In genomic region chr9:89658401-89658800, GRCh38 we compare ENCODE assay signal across 22 cellular contexts. TPM values are rescaled to one million over a fixed set of nuclear protein-coding genes. Genes with fewer than 3 reads are reported as not detected.
DNase-seq lines count a peak whose midpoint lies in the region; ATAC-seq and TF ChIP-seq lines count a peak whose summit lies in the region.
"Had no signal": no experiment of that assay in that cellular context is flagged by ENCODE, and none has a peak within 500 bp of the region (broad histone marks: within the 10 kb centered on the region; RNA-seq: fewer than 3 reads in every experiment).

No MANE protein-coding gene starts in this region.

- no peak overlapping the region for H2AK9ac ChIP-seq in IMR-90 (replicated peaks; ENCODE audit: low read depth, low read length, poor library complexity)

- H2BK120ac ChIP-seq in IMR-90 (ENCODE audit: low read depth, low read length): no peak overlapping the region
- H2BK120ac ChIP-seq in mesendoderm (ENCODE audit: low read depth, low read length): no peak overlapping the region

- no peak overlapping the region for H3K9ac ChIP-seq in IMR-90 (ENCODE audit: low read depth, low read length)
- no peak overlapping the region for H3K9ac ChIP-seq in mesendoderm (ENCODE audit: low read length)

- no peak overlapping the region for H3K18ac ChIP-seq in IMR-90 (ENCODE audit: low read depth, low read length)
- H3K18ac ChIP-seq in mesendoderm (ENCODE audit: low read length): no peak overlapping the region

- H3K27ac ChIP-seq in IMR-90 (ENCODE audit: insufficient read depth, low read length) (no peak overlapping the region), mesendoderm (ENCODE audit: low read depth, low read length) (no peak overlapping the region), sigmoid colon (no peak overlapping the region)
- H3K27ac ChIP-seq: PC-9 had no signal

- H4K5ac ChIP-seq in IMR-90 (ENCODE audit: low read depth, low read length) (no peak overlapping the region), mesendoderm (ENCODE audit: low read length) (no peak overlapping the region)

- no peaks in the 10 kb centered on the region for H3K79me1 ChIP-seq in IMR-90 (ENCODE audit: low read depth in 1 of 2, low read length in 2 of 2)
- H3K79me1 ChIP-seq in mesendoderm (ENCODE audit: low read length): no peaks in the 10 kb centered on the region

- H2BK5ac ChIP-seq in IMR-90 (ENCODE audit: low read depth, low read length, poor library complexity, severe bottlenecking) (no peak overlapping the region), mesendoderm (ENCODE audit: low read length) (no peak overlapping the region)

- H2BK15ac ChIP-seq in IMR-90 (ENCODE audit: low read depth, low read length) (no peak overlapping the region), mesendoderm (replicated peaks; ENCODE audit: low read depth) (no peak overlapping the region)

- H3K27me3 ChIP-seq in IMR-90 (ENCODE audit: control insufficient read depth, insufficient read depth, low read length): peaks cover 5% of the 10 kb centered on the region; the same call in 1 of the 2 replicates
- no peaks in the 10 kb centered on the region for H3K27me3 ChIP-seq in mesendoderm (ENCODE audit: insufficient read depth, low read length, poor library complexity)
- no peaks in the 10 kb centered on the region for H3K27me3 ChIP-seq in sigmoid colon

- CTCF ChIA-PET in IMR-90 (lab: Yijun Ruan, JAX): no interaction called here

- H3K36me3 ChIP-seq in IMR-90 (ENCODE audit: control insufficient read depth, insufficient read depth, low read length) (no peaks in the 10 kb centered on the region), mesendoderm (ENCODE audit: control insufficient read depth, insufficient read depth, low read length) (no peaks in the 10 kb centered on the region), sigmoid colon (no peaks in the 10 kb centered on the region)

- H3K9me3 ChIP-seq in IMR-90 (ENCODE audit: control insufficient read depth, insufficient read depth, low read length) (no peaks in the 10 kb centered on the region), sigmoid colon (no peaks in the 10 kb centered on the region)

- H3K23ac ChIP-seq in IMR-90 (ENCODE audit: low read depth, low read length) (no peak overlapping the region), mesendoderm (ENCODE audit: low read length) (peak overlapping the region; percentile 52)

- dilution Hi-C loops in IMR-90 (cut with HindIII; ENCODE audit: low sequenced_read_pairs, unreplicated experiment): no loop called here

- DNase-seq in NCI-H1092 treated with DMSO at 0.1 percent for 48 hours (lab: John Stamatoyannopoulos, UW) (peak; percentile 27), NCI-H1092 (lab: John Stamatoyannopoulos, UW) (no peak), IMR-90 (no peak), mesendoderm (no peak), sigmoid colon (peak; percentile 69), NCI-H510A (lab: John Stamatoyannopoulos, UW) (no peak), DMS114 treated with DMSO at 0.1 percent for 48 hours (lab: John Stamatoyannopoulos, UW; ENCODE audit: unreplicated experiment) (no peak)
- DNase-seq: 8988T; CD8-positive, alpha-beta T cell; DMS53; EL; GF-D8; Kasumi-1; NCI-H1048; NCI-H146; NCI-H2029; NCI-H2227 treated with DMSO at 0.1 percent for 48 hours; NCI-H510A treated with DMSO at 0.1 percent for 48 hours; NCI-H774; PC-9; SHP77 had no signal

- TF ChIP-seq POLR2A in IMR-90 (IDR thresholded peaks at IDR 0.05; ENCODE audit: low read depth, low read length) (no peak), sigmoid colon (IDR thresholded peaks at IDR 0.05) (no peak)

- no peak for TF ChIP-seq EP300 in sigmoid colon (IDR thresholded peaks at IDR 0.05)

- H3K4me3 ChIP-seq in IMR-90 (ENCODE audit: insufficient read depth, low read depth, low read length) (no peak overlapping the region), mesendoderm (ENCODE audit: low read length) (no peak overlapping the region), sigmoid colon (no peak overlapping the region)
- H3K4me3 ChIP-seq: PC-9 had no signal

- no peaks in the 10 kb centered on the region for H3K9me1 ChIP-seq in IMR-90 (ENCODE audit: insufficient read depth, low read length)

- H2AK5ac ChIP-seq in IMR-90 (ENCODE audit: low read depth, low read length): no peak overlapping the region
- H2AK5ac ChIP-seq in mesendoderm (ENCODE audit: low read length): no peak overlapping the region

- ATAC-seq in IMR-90 (ENCODE audit: low read depth): no peak
- ATAC-seq: CD8-positive, alpha-beta T cell had no signal

- H3K56ac ChIP-seq in IMR-90 (ENCODE audit: extremely low read depth, insufficient read depth, low read length) (no peak overlapping the region), mesendoderm (ENCODE audit: low read length) (no peak overlapping the region)

- no peaks in the 10 kb centered on the region; the same call in 1 of the 2 replicates for H3K4me1 ChIP-seq in IMR-90 (ENCODE audit: control insufficient read depth, insufficient read depth, low read length)
- peaks cover 3% of the 10 kb centered on the region for H3K4me1 ChIP-seq in mesendoderm (ENCODE audit: control insufficient read depth, low read depth, low read length)
- H3K4me1 ChIP-seq in sigmoid colon: peaks cover 0 to 30% (median 22%) of the 10 kb centered on the region in 4 donors

- no peaks in the 10 kb centered on the region for H4K20me1 ChIP-seq in IMR-90 (ENCODE audit: insufficient read depth, low read length)

- intact Hi-C loops in IMR-90 (cut with micrococcal nuclease): no loop called here
- intact Hi-C loops in sigmoid colon (cut with DNase I): no loop called here

- no peak overlapping the region for H4K91ac ChIP-seq in IMR-90 (ENCODE audit: insufficient read depth, low read depth, low read length)

- H3K4ac ChIP-seq in IMR-90 (ENCODE audit: low read depth, low read length) (no peak overlapping the region), mesendoderm (ENCODE audit: low read depth, low read length) (no peak overlapping the region)

- H4K8ac ChIP-seq in IMR-90 (ENCODE audit: low read depth in 2 of 2, low read length in 2 of 2) (no peak overlapping the region), mesendoderm (ENCODE audit: low read depth, low read length) (no peak overlapping the region)

- H2AFZ ChIP-seq in IMR-90 (replicated peaks; ENCODE audit: low read length, poor library complexity): peak overlapping the region; percentile 16
- H2AFZ ChIP-seq: PC-9 had no signal

- POLR2A ChIA-PET in IMR-90 (lab: Charles Lee; ENCODE audit: unreplicated experiment): no interaction called here

- no TSS peak for BruUV-seq in IMR-90 (replicated peaks; lab: Mats Ljungman, UMichigan)

- no peak overlapping the region for H3K14ac ChIP-seq in IMR-90 (replicated peaks; ENCODE audit: low read depth, low read length)

- H2BK20ac ChIP-seq in IMR-90 (ENCODE audit: low read depth, low read length): no peak overlapping the region

- no peak for TF ChIP-seq CTCF in IMR-90 (conservative IDR thresholded peaks at IDR 0.05; ENCODE audit: low read depth, low read length)
- TF ChIP-seq CTCF in sigmoid colon (IDR thresholded peaks at IDR 0.05): no peak

- no peaks in the 10 kb centered on the region for H3K79me2 ChIP-seq in mesendoderm (ENCODE audit: control insufficient read depth, insufficient read depth, low read length)

- no peak for TF ChIP-seq RAD21 in IMR-90 (IDR thresholded peaks at IDR 0.05; ENCODE audit: low read length)

- in situ Hi-C loops in IMR-90 (cut with MboI; ENCODE audit: low sequenced_read_pairs): no loop called here

- H3K4me2 ChIP-seq in IMR-90 (ENCODE audit: low read depth, low read length) (no peak overlapping the region), mesendoderm (ENCODE audit: low read length) (no peak overlapping the region)
- H3K4me2 ChIP-seq: PC-9 had no signal

- WGBS in IMR-90 (ENCODE audit: extremely low coverage in 2 of 2, insufficient read length in 1 of 2), 2 experiments: 59% methylated on average over 5 of the region's 5 CpGs; no CpG with 5 or more reads in 1 of the 2 experiments
- WGBS in mesendoderm (ENCODE audit: extremely low coverage, insufficient coverage, low lambda C conversion rate): no CpG with 5 or more reads among the region's 5 CpGs
- 83 to 96% methylated on average over 5 of the region's 5 CpGs for WGBS in sigmoid colon, 2 donors

TF ChIP-seq in IMR-90, 13 proteins besides CTCF, POLR2A, EP300 and RAD21:
- no peak for TF ChIP-seq CHD1 (IDR thresholded peaks at IDR 0.05; ENCODE audit: low read depth, low read length)
- TF ChIP-seq CEBPB (IDR thresholded peaks at IDR 0.05; ENCODE audit: low read depth, low read length): no peak
- TF ChIP-seq USF2 (IDR thresholded peaks at IDR 0.05; ENCODE audit: low read depth, low read length): no peak
- TF ChIP-seq MAZ (IDR thresholded peaks at IDR 0.05; ENCODE audit: borderline replicate concordance, low read depth, low read length): no peak
- no peak for TF ChIP-seq MXI1 (IDR thresholded peaks at IDR 0.05; ENCODE audit: borderline replicate concordance, low read depth, low read length)
- no peak for TF ChIP-seq SMC3 (IDR thresholded peaks at IDR 0.05; ENCODE audit: low read depth, low read length)
- TF ChIP-seq RFX5 (IDR thresholded peaks at IDR 0.05; ENCODE audit: low read depth, low read length): no peak
- TF ChIP-seq FOS (IDR thresholded peaks at IDR 0.05; ENCODE audit: low read depth, low read length): no peak
- TF ChIP-seq RCOR1 (IDR thresholded peaks at IDR 0.05; ENCODE audit: insufficient replicate concordance, low read length): no peak
- no peak for TF ChIP-seq MAFK (IDR thresholded peaks at IDR 0.05; ENCODE audit: low read depth, low read length)
TF ChIP-seq in IMR-90: peak in this region for 0.

RNA-seq across cellular contexts. Expression of gene GADD45G, which starts 53.6 kb away (rescaled TPM):
- total RNA-seq in IMR-90 (2012; rRNA removed) (not detected in 2 replicates), sigmoid colon (10 to 100 TPM in 3 of 4 donors, 1 to 10 TPM in 1; 5.7 to 37.8 (median 17.3) TPM)
- polyA plus RNA-seq in IMR-90 (2012; rRNA removed) (0.15 and 0.30 TPM in 2 replicates), sigmoid colon (10 to 100 TPM in 2 of 3 donors, 1 to 10 TPM in 1; 8.6 to 26.3 (median 21.0) TPM)
- polyA plus RNA-seq in IMR-90 (2012; cell fraction: cytosol; rRNA removed): 0.56 and 1.0 TPM in 2 replicates
- 0.56 and 1.8 TPM in 2 replicates for polyA plus RNA-seq in IMR-90 (2012; cell fraction: nucleus; rRNA removed; ENCODE audit: low replicate concordance)
- 2.0 TPM for polyA plus RNA-seq in mesendoderm (2013, experiment 1 of 2)
- 2.2 TPM for polyA plus RNA-seq in mesendoderm (2013, experiment 2 of 2)
- total RNA-seq: MCF 10A had no signal

Comparison
In these comparisons a context has a peak if more than half of its experiments do, and no peak if none do; other contexts are left out.
1. DNase-seq: peak in NCI-H1092 treated with DMSO at 0.1 percent for 48 hours (single experiment) and sigmoid colon (single experiment); none in NCI-H1092 (single experiment), IMR-90 (single experiment), mesendoderm (single experiment), NCI-H510A (single experiment) and DMS114 treated with DMSO at 0.1 percent for 48 hours (single experiment).